22 cellular contexts compared by ENCODE assay signal in genomic region chr2:161112885-161113284, GRCh38.
"Had no signal": no experiment of that assay in that cellular context is flagged by ENCODE, and none has a peak within 500 bp of the region (broad histone marks: within the 10 kb centered on the region; RNA-seq: fewer than 3 reads in every experiment).

No MANE protein-coding gene starts in this region.

- DNase-seq: activated CD4-positive, alpha-beta T cell treated with anti-CD3 and anti-CD28 coated beads, Interleukin-2, amount 10 ng/mL, durations not matched to agents 24 days and 14 days; activated CD4-positive, CD25-positive, alpha-beta regulatory T cell; activated CD8-positive, alpha-beta T cell treated with anti-CD3 and anti-CD28 coated beads for 36 hours; activated naive CD4-positive, alpha-beta T cell treated with anti-CD3 and anti-CD28 coated beads, Interleukin-2, amount 10 ng/mL, durations not matched to agents 7 days and 5 days; activated T-cell treated with anti-CD3 and anti-CD28 coated beads, Interleukin-2, amount 50 U/mL, for 24 hours; aorta; brain microvascular endothelial cell; central memory CD4-positive, alpha-beta T cell; dorsolateral prefrontal cortex; foreskin fibroblast; mesendoderm; naive thymus-derived CD8-positive, alpha-beta T cell; ovary; psoas muscle; right cardiac atrium; stimulated activated CD4-positive, alpha-beta T cell treated with anti-CD3 and anti-CD28 coated beads, Interleukin-2, amount 100 ng/mL, for 24 hours; stimulated activated naive CD8-positive, alpha-beta T cell treated with anti-CD3 and anti-CD28 coated beads, Interleukin-15, Interleukin-2, amounts not matched to agents 100 U/mL and 50 U/mL, for 24 hours; substantia nigra; transverse colon; uterus had no signal

- H3K4me3 Mint-ChIP-seq: activated CD4-positive, alpha-beta T cell treated with anti-CD3 and anti-CD28 coated beads, Interleukin-2, amount 10 ng/mL, durations not matched to agents 24 days and 14 days; activated CD8-positive, alpha-beta T cell treated with anti-CD3 and anti-CD28 coated beads for 36 hours; activated naive CD4-positive, alpha-beta T cell treated with anti-CD3 and anti-CD28 coated beads, Interleukin-2, amount 10 ng/mL, durations not matched to agents 7 days and 5 days; activated T-cell treated with anti-CD3 and anti-CD28 coated beads, Interleukin-2, amount 50 U/mL, for 24 hours; naive thymus-derived CD8-positive, alpha-beta T cell had no signal

- H3K36me3 Mint-ChIP-seq: activated naive CD4-positive, alpha-beta T cell treated with anti-CD3 and anti-CD28 coated beads, Interleukin-2, amount 10 ng/mL, durations not matched to agents 7 days and 5 days; naive thymus-derived CD8-positive, alpha-beta T cell had no signal

- H3K4me1 ChIP-seq: psoas muscle, transverse colon, uterus had no signal

- H3K27ac Mint-ChIP-seq: activated CD4-positive, alpha-beta T cell treated with anti-CD3 and anti-CD28 coated beads, Interleukin-2, amount 10 ng/mL, durations not matched to agents 24 days and 14 days; activated CD8-positive, alpha-beta T cell treated with anti-CD3 and anti-CD28 coated beads for 36 hours; activated naive CD4-positive, alpha-beta T cell treated with anti-CD3 and anti-CD28 coated beads, Interleukin-2, amount 10 ng/mL, durations not matched to agents 7 days and 5 days; activated T-cell treated with anti-CD3 and anti-CD28 coated beads, Interleukin-2, amount 50 U/mL, for 24 hours; naive thymus-derived CD8-positive, alpha-beta T cell had no signal

- H3K4me3 ChIP-seq: dorsolateral prefrontal cortex, hepatocyte, ovary, psoas muscle, transverse colon, uterus had no signal

- H3K9me3 ChIP-seq: ovary, psoas muscle, transverse colon, uterus had no signal

- H3K27ac ChIP-seq: brain microvascular endothelial cell, dorsolateral prefrontal cortex, epithelial cell of prostate, hepatocyte, ovary, psoas muscle, transverse colon, uterus had no signal

- ATAC-seq: activated CD8-positive, alpha-beta T cell treated with anti-CD3 and anti-CD28 coated beads for 36 hours; naive thymus-derived CD8-positive, alpha-beta T cell; psoas muscle; right cardiac atrium; stimulated activated naive CD8-positive, alpha-beta T cell treated with anti-CD3 and anti-CD28 coated beads, Interleukin-15, Interleukin-2, amounts not matched to agents 100 U/mL and 50 U/mL, for 24 hours had no signal

- H3K36me3 ChIP-seq: brain microvascular endothelial cell, ovary, transverse colon, uterus had no signal

- H3K27me3 ChIP-seq: brain microvascular endothelial cell, dorsolateral prefrontal cortex, hepatocyte, ovary, transverse colon, uterus had no signal

- H3K9me3 Mint-ChIP-seq: activated CD8-positive, alpha-beta T cell treated with anti-CD3 and anti-CD28 coated beads for 36 hours; activated naive CD4-positive, alpha-beta T cell treated with anti-CD3 and anti-CD28 coated beads, Interleukin-2, amount 10 ng/mL, durations not matched to agents 7 days and 5 days; activated T-cell treated with anti-CD3 and anti-CD28 coated beads, Interleukin-2, amount 50 U/mL, for 24 hours; naive thymus-derived CD8-positive, alpha-beta T cell had no signal

- H3K27me3 Mint-ChIP-seq: activated naive CD4-positive, alpha-beta T cell treated with anti-CD3 and anti-CD28 coated beads, Interleukin-2, amount 10 ng/mL, durations not matched to agents 7 days and 5 days; activated T-cell treated with anti-CD3 and anti-CD28 coated beads, Interleukin-2, amount 50 U/mL, for 24 hours had no signal

- H3K4me1 Mint-ChIP-seq: activated naive CD4-positive, alpha-beta T cell treated with anti-CD3 and anti-CD28 coated beads, Interleukin-2, amount 10 ng/mL, durations not matched to agents 7 days and 5 days had no signal
